15 cellular contexts compared by ENCODE assay signal in the genomic region with DNA sequence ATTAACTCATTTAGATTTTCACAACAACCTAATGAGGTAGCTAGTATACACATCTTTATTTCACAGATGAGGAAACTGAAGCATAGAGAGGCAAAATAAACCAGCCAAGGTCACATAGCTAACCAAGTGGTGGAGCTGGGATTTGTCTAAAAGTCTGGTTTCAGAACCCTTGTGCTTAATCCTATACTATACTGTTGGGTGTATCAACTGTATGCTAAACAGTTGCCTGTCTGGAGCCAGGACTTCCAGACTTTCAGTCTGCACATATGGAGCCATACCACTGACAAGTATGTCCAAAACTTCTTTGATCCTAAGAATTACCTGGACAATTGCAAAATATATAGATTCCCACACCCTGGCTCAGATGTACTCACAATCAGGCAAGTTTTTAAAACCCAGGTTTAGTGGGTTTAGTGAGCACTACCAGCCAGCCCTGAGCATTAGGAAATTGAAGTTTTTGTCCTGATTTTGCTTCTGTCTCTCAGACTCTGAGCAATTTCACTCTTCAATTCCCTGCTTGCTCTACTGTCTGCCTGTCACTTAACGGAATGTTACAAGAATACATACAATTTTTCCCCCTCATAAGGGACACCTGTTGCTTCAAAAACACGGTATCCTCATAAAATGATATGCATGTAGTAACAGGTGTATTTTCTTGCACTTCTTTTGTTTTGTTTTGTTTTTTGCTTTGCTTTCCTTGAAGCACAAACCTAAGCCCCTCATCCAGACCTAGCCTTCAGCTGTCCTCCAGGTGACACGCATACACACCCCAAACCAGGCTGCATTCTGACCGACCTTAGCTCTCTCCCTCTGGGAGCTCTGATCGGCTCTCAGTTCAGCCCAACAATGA. TPM values are rescaled to one million over a fixed set of nuclear protein-coding genes. Genes with fewer than 3 reads are reported as not detected.
DNase-seq lines count a peak whose midpoint lies in the region; ATAC-seq and TF ChIP-seq lines count a peak whose summit lies in the region.
"Had no signal": no experiment of that assay in that cellular context is flagged by ENCODE, and none has a peak within 500 bp of the region (broad histone marks: within the 10 kb centered on the region; RNA-seq: fewer than 3 reads in every experiment).

No MANE protein-coding gene starts in this region.

- H3K27ac Mint-ChIP-seq in T-cell: no peak overlapping the region
- H3K27ac Mint-ChIP-seq: activated naive CD8-positive, alpha-beta T cell treated with anti-CD3 and anti-CD28 coated beads, Interleukin-2, amount 10 ng/mL, durations not matched to agents 7 days and 5 days; naive thymus-derived CD8-positive, alpha-beta T cell had no signal

- TF ChIP-seq POLR2A in heart left ventricle (IDR thresholded peaks at IDR 0.05) (no peak), uterus (IDR thresholded peaks at IDR 0.05) (no peak), ovary (IDR thresholded peaks at IDR 0.05) (no peak)

- WGBS in right cardiac atrium: 34% methylated on average over 5 of the region's 5 CpGs
- WGBS in heart left ventricle, 4 donors: 25 to 43% (median 31%) methylated on average over 5 of the region's 5 CpGs
- 14 to 21% (median 19%) methylated on average over 5 of the region's 5 CpGs for WGBS in ovary, 3 donors

- peaks cover 53 to 55% of the 10 kb centered on the region in 2 donors for H3K27me3 Mint-ChIP-seq in T-cell

- no peaks in the 10 kb centered on the region for H3K9me3 Mint-ChIP-seq in T-cell
- H3K9me3 Mint-ChIP-seq: activated naive CD8-positive, alpha-beta T cell treated with anti-CD3 and anti-CD28 coated beads, Interleukin-2, amount 10 ng/mL, durations not matched to agents 7 days and 5 days; naive thymus-derived CD8-positive, alpha-beta T cell had no signal

- peak overlapping the region; percentile 15 for H3K4me3 ChIP-seq in right cardiac atrium (ENCODE audit: low read length)
- H3K4me3 ChIP-seq in heart left ventricle: peak overlapping the region in 5 of 12 donors; percentile 5 to 47 (median 39)
- peak overlapping the region; percentile 79 for H3K4me3 ChIP-seq in endocrine pancreas (ENCODE audit: control insufficient read depth, insufficient read depth, low read length)
- H3K4me3 ChIP-seq in muscle layer of duodenum (ENCODE audit: low read depth in 1 of 2, low read length in 2 of 2): peak overlapping the region; percentile 63 to 75
- H3K4me3 ChIP-seq in uterus: peak overlapping the region; percentile 0 to 35
- no peak overlapping the region for H3K4me3 ChIP-seq in ovary

- ATAC-seq in right cardiac atrium (no peak), heart left ventricle (no peak), T-cell (replicated peaks in 1 of 4) (no peak)

- intact Hi-C loops in right cardiac atrium (cut with DNase I) (no loop called here), heart left ventricle (cut with DNase I) (no loop called here), uterus (cut with DNase I; ENCODE audit: low total_unique reads) (no loop called here), ovary (cut with DNase I) (no loop called here)

- H3K9me3 ChIP-seq in right cardiac atrium (ENCODE audit: control insufficient read depth, low read length) (no peaks in the 10 kb centered on the region), heart left ventricle (no peaks in the 10 kb centered on the region), endocrine pancreas (ENCODE audit: control insufficient read depth, low read length) (no peaks in the 10 kb centered on the region), muscle layer of duodenum (ENCODE audit: control insufficient read depth in 1 of 2, low read length in 2 of 2) (no peaks in the 10 kb centered on the region), uterus (no peaks in the 10 kb centered on the region), ovary (no peaks in the 10 kb centered on the region)

- H3K36me3 ChIP-seq in heart left ventricle (no peaks in the 10 kb centered on the region), endocrine pancreas (ENCODE audit: control insufficient read depth, insufficient read depth, low read length) (no peaks in the 10 kb centered on the region), muscle layer of duodenum (ENCODE audit: control insufficient read depth in 1 of 2, insufficient read depth in 2 of 2, low read length in 2 of 2) (no peaks in the 10 kb centered on the region), uterus (no peaks in the 10 kb centered on the region), ovary (no peaks in the 10 kb centered on the region)

- POLR2A ChIA-PET in T-cell (lab: Charles Lee): interaction anchor here in 1 of 2 donors (0.6 kb wide), 1 partner anchor 1466 kb away, joined by 21 read pairs; no protein-coding TSS in a partner anchor

- CTCF ChIA-PET in T-cell (lab: Charles Lee): interaction anchor here in 1 of 2 donors (1.0 kb wide), 1 partner anchor 37 kb away, joined by 4 read pairs; no protein-coding TSS in a partner anchor

- no peak for TF ChIP-seq EP300 in ovary (IDR thresholded peaks at IDR 0.05)

- no peak overlapping the region for H3K27ac ChIP-seq in right cardiac atrium (ENCODE audit: low read length)
- H3K27ac ChIP-seq in heart left ventricle: no peak overlapping the region
- peak overlapping the region; percentile 2 for H3K27ac ChIP-seq in muscle layer of duodenum (ENCODE audit: low read length)
- no peak overlapping the region for H3K27ac ChIP-seq in uterus
- no peak overlapping the region for H3K27ac ChIP-seq in ovary
- H3K27ac ChIP-seq: KMS-11 had no signal

- H3K36me3 Mint-ChIP-seq in T-cell: no peaks in the 10 kb centered on the region

- H3K4me1 ChIP-seq in right cardiac atrium (ENCODE audit: control insufficient read depth, insufficient read depth, low read length) (no peaks in the 10 kb centered on the region), heart left ventricle (peaks cover 0 to 12% (median 3%) of the 10 kb centered on the region in 12 donors), endocrine pancreas (ENCODE audit: control insufficient read depth, insufficient read depth, low read length) (no peaks in the 10 kb centered on the region), muscle layer of duodenum (ENCODE audit: control insufficient read depth in 1 of 2, insufficient read depth in 2 of 2, low read length in 2 of 2) (no peaks in the 10 kb centered on the region), uterus (no peaks in the 10 kb centered on the region), ovary (ENCODE audit: insufficient read depth) (peaks cover 2% of the 10 kb centered on the region)

- TF ChIP-seq CTCF in heart left ventricle (IDR thresholded peaks at IDR 0.05) (no peak), uterus (IDR thresholded peaks at IDR 0.05) (no peak), ovary (IDR thresholded peaks at IDR 0.05) (no peak)

- DNase-seq in right cardiac atrium (no peak), heart left ventricle (no peak), uterus (no peak), NCI-H748 treated with DMSO at 0.1 percent for 48 hours (lab: John Stamatoyannopoulos, UW) (no peak), T-cell (no peak), ovary (no peak)
- DNase-seq: activated naive CD8-positive, alpha-beta T cell treated with anti-CD3 and anti-CD28 coated beads, Interleukin-2, amount 10 ng/mL, durations not matched to agents 7 days and 5 days; naive thymus-derived CD8-positive, alpha-beta T cell; NCI-H2081 had no signal

- peak overlapping the region in 1 of 3 donors; percentile 49 for H3K4me3 Mint-ChIP-seq in T-cell
- H3K4me3 Mint-ChIP-seq: activated naive CD8-positive, alpha-beta T cell treated with anti-CD3 and anti-CD28 coated beads, Interleukin-2, amount 10 ng/mL, durations not matched to agents 7 days and 5 days had no signal

- peaks cover 8 to 9% (median 9%) of the 10 kb centered on the region in 3 donors for H3K4me1 Mint-ChIP-seq in T-cell

- no peak overlapping the region for H3K9ac ChIP-seq in endocrine pancreas (ENCODE audit: control insufficient read depth, insufficient read depth, low read length)
- H3K9ac ChIP-seq: KMS-11 had no signal

- H3K27me3 ChIP-seq in right cardiac atrium (ENCODE audit: control insufficient read depth, insufficient read depth) (no peaks in the 10 kb centered on the region), heart left ventricle (peaks cover 0 to 79% (median 32%) of the 10 kb centered on the region in 9 donors), endocrine pancreas (ENCODE audit: control insufficient read depth, insufficient read depth, low read length) (no peaks in the 10 kb centered on the region), muscle layer of duodenum (ENCODE audit: low read depth, low read length) (peaks cover 6% of the 10 kb centered on the region), uterus (no peaks in the 10 kb centered on the region), ovary (no peaks in the 10 kb centered on the region)

RNA-seq across cellular contexts. Expression of a gene that starts 9.6 kb away (rescaled TPM):
- 10 to 100 TPM in 3 of 4 donors, 1 to 10 TPM in 1; 6.8 to 16.1 (median 12.0) TPM for total RNA-seq in right cardiac atrium
- polyA plus RNA-seq in right cardiac atrium: 4.0 TPM
- 1 to 10 TPM; 2.5 to 9.4 (median 3.9) TPM for total RNA-seq in heart left ventricle
- 1 to 10 TPM; 1.4 to 1.8 TPM for polyA plus RNA-seq in heart left ventricle
- 10 to 100 TPM in 2 of 4 donors, 1 to 10 TPM in 1, under 1 TPM in 1; 0.26 to 28.8 (median 10.4) TPM for total RNA-seq in uterus
- 1 to 10 TPM; 3.3 to 5.8 (median 4.6) TPM for total RNA-seq in T-cell
- total RNA-seq in ovary: 10 to 100 TPM; 11.9 to 38.8 (median 22.8) TPM
- polyA plus RNA-seq in ovary: 10 to 100 TPM; 25.9 to 32.7 TPM

RNA-seq across cellular contexts. Expression of a gene that starts 24.6 kb away (rescaled TPM):
- total RNA-seq in right cardiac atrium (10 to 100 TPM; 25.8 to 30.3 (median 28.1) TPM), heart left ventricle (10 to 100 TPM; 21.0 to 37.0 (median 25.2) TPM), uterus (100 to 1,000 TPM in 1 of 4 donors, 10 to 100 TPM in 3; 47.4 to 101 (median 57.7) TPM), T-cell (10 to 100 TPM; 48.0 to 94.6 (median 91.6) TPM), ovary (10 to 100 TPM; 40.4 to 61.5 (median 44.7) TPM)
- polyA plus RNA-seq in right cardiac atrium (25.5 TPM), heart left ventricle (10 to 100 TPM; 25.8 to 26.8 TPM), ovary (10 to 100 TPM; 36.3 to 37.0 TPM)

RNA-seq across cellular contexts. Expression of a gene that starts 44.1 kb away (rescaled TPM):
- total RNA-seq in right cardiac atrium (not detected), heart left ventricle (under 1 TPM in 1 of 9 donors, not detected in 8; 0.18 TPM), uterus (not detected), T-cell (not detected), ovary (not detected)
- polyA plus RNA-seq in right cardiac atrium (not detected), heart left ventricle (not detected), ovary (not detected)
- total RNA-seq: activated naive CD8-positive, alpha-beta T cell treated with anti-CD3 and anti-CD28 coated beads, Interleukin-2, amount 10 ng/mL, durations not matched to agents 7 days and 5 days; kidney epithelial cell; naive thymus-derived CD8-positive, alpha-beta T cell; ureter had no signal
- polyA plus RNA-seq: AG04450; naive thymus-derived CD8-positive, alpha-beta T cell had no signal

RNA-seq across cellular contexts. Expression of a gene that starts 58.8 kb away (rescaled TPM):
- total RNA-seq in right cardiac atrium: 10 to 100 TPM; 66.0 to 82.2 (median 75.2) TPM
- 20.0 TPM for polyA plus RNA-seq in right cardiac atrium
- 100 to 1,000 TPM in 1 of 9 donors, 10 to 100 TPM in 8; 51.1 to 100 (median 87.4) TPM for total RNA-seq in heart left ventricle
- 10 to 100 TPM; 16.2 to 59.7 TPM for polyA plus RNA-seq in heart left ventricle
- 10 to 100 TPM; 19.4 to 78.0 (median 59.0) TPM for total RNA-seq in uterus
- total RNA-seq in T-cell: 10 to 100 TPM; 68.7 to 95.6 (median 78.9) TPM
- total RNA-seq in ovary: 10 to 100 TPM; 22.7 to 75.3 (median 64.4) TPM
- polyA plus RNA-seq in ovary: 10 to 100 TPM; 21.8 to 73.8 TPM

RNA-seq across cellular contexts. Expression of a gene that starts 59.0 kb away (rescaled TPM):
- 10 to 100 TPM; 22.5 to 25.7 (median 24.5) TPM for total RNA-seq in right cardiac atrium
- 15.3 TPM for polyA plus RNA-seq in right cardiac atrium
- 10 to 100 TPM; 13.3 to 24.5 (median 17.2) TPM for total RNA-seq in heart left ventricle
- 10 to 100 TPM in 1 of 2 donors, 1 to 10 TPM in 1; 7.0 to 12.6 TPM for polyA plus RNA-seq in heart left ventricle
- total RNA-seq in uterus: 10 to 100 TPM in 3 of 4 donors, 1 to 10 TPM in 1; 8.5 to 47.9 (median 22.9) TPM
- total RNA-seq in T-cell: 10 to 100 TPM; 23.6 to 33.7 (median 27.6) TPM
- 10 to 100 TPM; 18.4 to 28.7 (median 25.0) TPM for total RNA-seq in ovary
- polyA plus RNA-seq in ovary: 10 to 100 TPM; 15.8 to 53.7 TPM
